In genomic region chr12:54131641-54132280, GRCh38 we compare ENCODE assay signal across 20 cellular contexts.
"Had no signal": no experiment of that assay in that cellular context is flagged by ENCODE, and none has a peak within 500 bp of the region (broad histone marks: within the 10 kb centered on the region; RNA-seq: fewer than 3 reads in every experiment).

No MANE protein-coding gene starts in this region.

- H3K27me3 ChIP-seq: ascending aorta, breast epithelium, gastroesophageal sphincter, right lobe of liver, suprapubic skin had no signal

- H3K4me3 Mint-ChIP-seq: activated CD4-positive, alpha-beta memory T cell treated with anti-CD3 and anti-CD28 coated beads for 36 hours; activated CD4-positive, alpha-beta T cell treated with anti-CD3 and anti-CD28 coated beads for 36 hours; activated CD8-positive, alpha-beta memory T cell treated with anti-CD3 and anti-CD28 coated beads, Interleukin-2, amount 10 ng/mL, durations not matched to agents 7 days and 5 days; activated naive CD4-positive, alpha-beta T cell treated with anti-CD3 and anti-CD28 coated beads, Interleukin-2, amount 10 ng/mL, durations not matched to agents 7 days and 5 days had no signal

- DNase-seq: activated CD4-positive, alpha-beta memory T cell treated with anti-CD3 and anti-CD28 coated beads for 36 hours; activated CD4-positive, alpha-beta T cell treated with anti-CD3 and anti-CD28 coated beads for 36 hours; activated CD8-positive, alpha-beta memory T cell treated with anti-CD3 and anti-CD28 coated beads, Interleukin-2, amount 10 ng/mL, durations not matched to agents 7 days and 5 days; activated naive CD4-positive, alpha-beta T cell treated with anti-CD3 and anti-CD28 coated beads, Interleukin-2, amount 10 ng/mL, durations not matched to agents 7 days and 5 days; activated T-cell treated with anti-CD3 and anti-CD28 coated beads, Interleukin-2, amount 50 U/mL, for 1 hour; dermis blood vessel endothelial cell; mammary epithelial cell; nephron progenitor cell; right lobe of liver; stimulated activated naive CD8-positive, alpha-beta T cell treated with anti-CD3 and anti-CD28 coated beads, Interleukin-15, Interleukin-2, amounts not matched to agents 100 U/mL and 50 U/mL, for 24 hours; T-helper 1 cell; upper lobe of left lung had no signal

- H3K36me3 ChIP-seq: ascending aorta, breast epithelium, right lobe of liver, suprapubic skin, upper lobe of left lung had no signal

- H3K4me3 ChIP-seq: ascending aorta, breast epithelium, gastroesophageal sphincter, right lobe of liver, suprapubic skin, upper lobe of left lung had no signal

- H3K27ac Mint-ChIP-seq: activated CD4-positive, alpha-beta memory T cell treated with anti-CD3 and anti-CD28 coated beads for 36 hours; activated CD4-positive, alpha-beta T cell treated with anti-CD3 and anti-CD28 coated beads for 36 hours; activated CD8-positive, alpha-beta memory T cell treated with anti-CD3 and anti-CD28 coated beads, Interleukin-2, amount 10 ng/mL, durations not matched to agents 7 days and 5 days; activated naive CD4-positive, alpha-beta T cell treated with anti-CD3 and anti-CD28 coated beads, Interleukin-2, amount 10 ng/mL, durations not matched to agents 7 days and 5 days; activated T-helper 2 cell treated with anti-CD3 and anti-CD28 coated beads, Interferon-gamma antibody, Interleukin-2, Interleukin-4, amounts not matched to agents 10 μg/mL and 5 μg/mL and 100 μg/mL, durations not matched to agents 14 hours and 24 hours and 36 hours had no signal

- H3K4me1 Mint-ChIP-seq: activated CD8-positive, alpha-beta memory T cell treated with anti-CD3 and anti-CD28 coated beads, Interleukin-2, amount 10 ng/mL, durations not matched to agents 7 days and 5 days had no signal

- H3K27ac ChIP-seq: ascending aorta, right lobe of liver, suprapubic skin, upper lobe of left lung, VCaP had no signal

- H3K9me3 ChIP-seq: ascending aorta, breast epithelium, gastroesophageal sphincter, right lobe of liver, suprapubic skin, upper lobe of left lung had no signal

- H3K4me1 ChIP-seq: breast epithelium, right lobe of liver had no signal

- H3K36me3 Mint-ChIP-seq: activated CD4-positive, alpha-beta memory T cell treated with anti-CD3 and anti-CD28 coated beads for 36 hours; activated CD8-positive, alpha-beta memory T cell treated with anti-CD3 and anti-CD28 coated beads, Interleukin-2, amount 10 ng/mL, durations not matched to agents 7 days and 5 days; activated naive CD4-positive, alpha-beta T cell treated with anti-CD3 and anti-CD28 coated beads, Interleukin-2, amount 10 ng/mL, durations not matched to agents 7 days and 5 days had no signal

- ATAC-seq: activated CD4-positive, alpha-beta T cell treated with anti-CD3 and anti-CD28 coated beads for 36 hours; activated CD8-positive, alpha-beta memory T cell treated with anti-CD3 and anti-CD28 coated beads, Interleukin-2, amount 10 ng/mL, durations not matched to agents 7 days and 5 days; gastroesophageal sphincter; left lobe of liver; right lobe of liver; stimulated activated naive CD8-positive, alpha-beta T cell treated with anti-CD3 and anti-CD28 coated beads, Interleukin-15, Interleukin-2, amounts not matched to agents 100 U/mL and 50 U/mL, for 24 hours had no signal

- FAIRE-seq: islet of Langerhans had no signal

- H3K9me3 Mint-ChIP-seq: activated CD4-positive, alpha-beta memory T cell treated with anti-CD3 and anti-CD28 coated beads for 36 hours; activated naive CD4-positive, alpha-beta T cell treated with anti-CD3 and anti-CD28 coated beads, Interleukin-2, amount 10 ng/mL, durations not matched to agents 7 days and 5 days; activated T-helper 2 cell treated with anti-CD3 and anti-CD28 coated beads, Interferon-gamma antibody, Interleukin-2, Interleukin-4, amounts not matched to agents 10 μg/mL and 5 μg/mL and 100 μg/mL, durations not matched to agents 14 hours and 24 hours and 36 hours; nephron progenitor cell had no signal
